Comparison of ENCODE assay signal across 17 cellular contexts in the genomic region with DNA sequence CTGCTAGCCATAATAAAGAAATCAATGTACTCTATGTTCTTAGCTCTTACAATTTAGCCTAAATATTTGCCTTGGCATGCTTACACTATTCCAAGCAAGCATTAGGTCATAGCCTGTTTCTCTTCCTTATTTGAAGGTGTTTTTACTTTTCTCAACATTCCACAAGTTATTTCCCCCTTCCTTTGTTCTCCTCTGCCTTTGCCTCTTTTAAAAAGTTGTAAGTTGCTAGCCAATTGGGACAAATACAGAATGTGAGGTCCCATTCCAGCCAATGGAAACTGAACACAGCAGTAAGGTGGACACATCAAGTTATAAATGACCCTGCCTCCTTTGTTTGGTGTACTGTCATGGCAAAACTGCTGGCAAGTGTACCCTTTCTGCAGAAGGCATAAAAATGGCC. TPM values are rescaled to one million over a fixed set of nuclear protein-coding genes. Genes with fewer than 3 reads are reported as not detected.
A peak's percentile ranks its signal among the peaks of the same experiment; 100 is the strongest.
DNase-seq lines count a peak whose midpoint lies in the region; FAIRE-seq and TF ChIP-seq lines count a peak whose summit lies in the region.
"Not testable (repeated sequence)": the region's sequence is repeated elsewhere in the genome, so short reads cannot be mapped to it uniquely, and the experiment has no call there.
"Had no signal": no experiment of that assay in that cellular context is flagged by ENCODE, and none has a peak within 500 bp of the region (broad histone marks: within the 10 kb centered on the region; RNA-seq: fewer than 3 reads in every experiment).

No MANE protein-coding gene starts in this region.

- TF ChIP-seq CTCF in H1 (IDR thresholded peaks at IDR 0.05; ENCODE audit: control extremely low read depth in 1 of 3, insufficient read depth in 1 of 3, low read depth in 1 of 3, low read length in 3 of 3); fibroblast of villous mesenchyme (IDR thresholded peaks at IDR 0.05; ENCODE audit: insufficient read depth, low read depth, low read length); progenitor cell of endocrine pancreas (IDR thresholded peaks at IDR 0.05; ENCODE audit: unreplicated experiment); vagina (IDR thresholded peaks at IDR 0.05): not testable (repeated sequence)

- peak overlapping the region; percentile 60 to 62; a peak in 2 of 4 replicates for H3K4me2 ChIP-seq in H1 (ENCODE audit: insufficient read depth in 1 of 2, low read depth in 2 of 2, low read length in 2 of 2)

- peak overlapping the region; percentile 94; the same call in 1 of the 2 replicates for H2AK5ac ChIP-seq in H1 (ENCODE audit: low read depth, low read length)

- H3K23ac ChIP-seq in H1 (ENCODE audit: insufficient read length): not testable (repeated sequence)

- H2BK12ac ChIP-seq in H1 (ENCODE audit: low read depth, low read length): peak overlapping the region; percentile 99; the same call in 1 of the 2 replicates

- not testable (repeated sequence) for H3K36me3 Mint-ChIP-seq in progenitor cell of endocrine pancreas (ENCODE audit: insufficient read depth)

- not testable (repeated sequence) for H3K4ac ChIP-seq in H1 (replicated peaks; ENCODE audit: insufficient read length, low read depth, low read length)

- peak overlapping the region; percentile 95 for H3K27ac Mint-ChIP-seq in progenitor cell of endocrine pancreas

- H4K8ac ChIP-seq in H1 (ENCODE audit: extremely low read depth, insufficient read depth, low read length): not testable (repeated sequence)

- not testable (repeated sequence) for FAIRE-seq in H1 (lab: Jason Lieb, UNC)

- peak overlapping the region; percentile 79 for H4K5ac ChIP-seq in H1 (ENCODE audit: insufficient read length, low read depth, low read length)

- H2BK15ac ChIP-seq in H1 (ENCODE audit: low read length): not testable (repeated sequence)

- not testable (repeated sequence) for H3K4me3 Mint-ChIP-seq in progenitor cell of endocrine pancreas (ENCODE audit: low read depth)

- not testable (repeated sequence) for TF ChIP-seq POLR2A in H1 (IDR thresholded peaks at IDR 0.05; ENCODE audit: control extremely low read depth in 1 of 2, low read depth in 2 of 2, low read length in 2 of 2); vagina (IDR thresholded peaks at IDR 0.05)

- intact Hi-C loops in vagina (cut with DNase I): not testable (repeated sequence)

- not testable (repeated sequence) for H3K79me1 ChIP-seq in H1 (ENCODE audit: low read depth, low read length)

- H3K18ac ChIP-seq in H1 (ENCODE audit: extremely low read depth, low read length): peak overlapping the region; percentile 85

- peak overlapping the region; percentile 98 for H2BK5ac ChIP-seq in H1 (ENCODE audit: low read depth, low read length)

- H3K23me2 ChIP-seq in H1 (ENCODE audit: low read depth, low read length): not testable (repeated sequence)

- not testable (repeated sequence) for H3K27me3 ChIP-seq in H1 (replicated peaks in 1 of 4; ENCODE audit: control insufficient read depth in 3 of 4, extremely low read depth in 1 of 4, insufficient read depth in 3 of 4, low read length in 3 of 4); vagina

- peak overlapping the region; percentile 74 for H4K91ac ChIP-seq in H1 (replicated peaks; ENCODE audit: insufficient read length, low read length)

- not testable (repeated sequence) for TF ChIP-seq EP300 in H1 (IDR thresholded peaks at IDR 0.05; ENCODE audit: borderline replicate concordance in 1 of 2, low read depth in 2 of 2, low read length in 2 of 2)

- H3K4me1 Mint-ChIP-seq in progenitor cell of endocrine pancreas (ENCODE audit: low read depth): peaks cover 31% of the 10 kb centered on the region

- H4K20me1 ChIP-seq in H1 (replicated peaks in 1 of 2; ENCODE audit: control insufficient read depth in 1 of 2, insufficient read depth in 2 of 2, low read length in 2 of 2): not testable (repeated sequence)

- peak overlapping the region; percentile 98 for H2BK120ac ChIP-seq in H1 (replicated peaks; ENCODE audit: low read depth, low read length)

- POLR2A ChIA-PET in H1 (lab: Charles Lee; ENCODE audit: partially characterized antibody): not testable (repeated sequence)

- TF ChIP-seq RAD21 in H1 (IDR thresholded peaks at IDR 0.05 in 1 of 2, conservative IDR thresholded peaks at IDR 0.05 in 1 of 2; ENCODE audit: low read depth in 2 of 2, low read length in 2 of 2): not testable (repeated sequence)

- not testable (repeated sequence) for H2AFZ ChIP-seq in H1 (ENCODE audit: low read length)

- peak overlapping the region; percentile 59 for H3K56ac ChIP-seq in H1 (replicated peaks; ENCODE audit: insufficient read length, low read depth, low read length)

- H3K4me3 ChIP-seq in H1 (ENCODE audit: extremely low read depth in 1 of 4, insufficient read depth in 2 of 4, low read depth in 3 of 4, low read length in 4 of 4): peak overlapping the region in 1 of 4 experiments; percentile 54; a peak in 1 of 8 replicates
- H3K4me3 ChIP-seq in fibroblast of villous mesenchyme (ENCODE audit: low read depth, low read length); vagina: not testable (repeated sequence)

- CTCF ChIA-PET in H1 (lab: Charles Lee; ENCODE audit: partially characterized antibody): interaction anchor here (1.6 kb wide), 1 partner anchor 32 kb away, joined by 5 read pairs; no protein-coding TSS in a partner anchor

- H3K9me3 Mint-ChIP-seq in progenitor cell of endocrine pancreas (ENCODE audit: low read depth): not testable (repeated sequence)

- not testable (repeated sequence) for H3K9me3 ChIP-seq in H1 (ENCODE audit: insufficient read depth in 2 of 2, low read depth in 1 of 2, low read length in 1 of 2); vagina

- not testable (repeated sequence) for H3K36me3 ChIP-seq in H1 (ENCODE audit: control insufficient read depth in 2 of 4, insufficient read depth in 4 of 4, low read length in 3 of 4); vagina

- not testable (repeated sequence) for H3K14ac ChIP-seq in H1 (ENCODE audit: insufficient read length)

- DNase-seq in EL: peak; percentile 36
- DNase-seq in M059J (ENCODE audit: low read depth): peak; percentile 53
- DNase-seq in astrocyte of the hippocampus (ENCODE audit: low read depth, low spot score): peak; percentile 85
- DNase-seq in H1 (ENCODE audit: low read depth in 1 of 2, low spot score in 2 of 2); progenitor cell of endocrine pancreas (ENCODE audit: low spot score, unreplicated experiment); vagina (ENCODE audit: extremely low spot score in 2 of 2): not testable (repeated sequence)
- peak; percentile 14 for DNase-seq in fibroblast of villous mesenchyme (ENCODE audit: low read depth)
- peak; percentile 37 for DNase-seq in kidney tubule cell (ENCODE audit: low spot score)

- peak overlapping the region in 1 of 4 experiments; percentile 12; a peak in 1 of 7 replicates for H3K9ac ChIP-seq in H1 (replicated peaks in 1 of 4; ENCODE audit: extremely low read depth in 1 of 4, low read depth in 3 of 4, low read length in 3 of 4)

- 0 out of 2 replicates have a peak overlapping the region, but pooled peaks have one; percentile 94 for H2BK20ac ChIP-seq in H1 (ENCODE audit: low read length)

- peak overlapping the region; percentile 77 for H3K27ac ChIP-seq in H1 (ENCODE audit: low read depth, low read length)
- peak overlapping the region; percentile 10 for H3K27ac ChIP-seq in vagina

- H3K79me2 ChIP-seq in H1 (ENCODE audit: control insufficient read depth in 1 of 2, insufficient read depth in 2 of 2, low read length in 2 of 2): not testable (repeated sequence)

- peaks cover 2 to 19% (median 15%) of the 10 kb centered on the region in 4 experiments; a peak in 6 of 7 replicates for H3K4me1 ChIP-seq in H1 (replicated peaks in 1 of 4; ENCODE audit: control insufficient read depth in 3 of 4, insufficient read depth in 4 of 4, low read length in 3 of 4)
- H3K4me1 ChIP-seq in vagina: peaks cover 33% of the 10 kb centered on the region

- not testable (repeated sequence) for H3K27me3 Mint-ChIP-seq in progenitor cell of endocrine pancreas

RNA-seq across cellular contexts. Expression of a gene that starts 28.9 kb away (rescaled TPM):
- total RNA-seq in M059J (2014; rRNA removed; shearing (Covaris generic)): not detected in 2 replicates
- total RNA-seq in H1 (2021; fragmentation: NEBNext Ultra II Directional; extraction: Animal tissue kit (Norgen Biotek cat#: 25700)): 0.36 TPM in 1 of 2 replicates, not detected in the other
- polyA plus RNA-seq in H1 (2011; rRNA removed): 0.03 and 0.11 TPM in 2 replicates
- polyA plus RNA-seq in H1 (2011; cell fraction: cytosol; rRNA removed): 0.13 TPM
- 0.77 TPM for polyA plus RNA-seq in H1 (2011; cell fraction: nucleus; rRNA removed)
- polyA plus RNA-seq in H1 (2012, experiment 1 of 2): 0.11 to 0.27 TPM in 2 of 4 replicates, not detected in the others
- not detected for polyA plus RNA-seq in H1 (2012, experiment 2 of 2)
- polyA plus RNA-seq in H1 (2013, experiment 1 of 2): 0.02 TPM
- 0.04 TPM for polyA plus RNA-seq in H1 (2013, experiment 2 of 2)
- 0.47 TPM in 1 of 2 replicates, not detected in the other for polyA minus RNA-seq in H1 (2011; rRNA and poly(A)+ RNA removed)
- polyA minus RNA-seq in H1 (2011; cell fraction: cytosol; rRNA and poly(A)+ RNA removed): not detected
- not detected for polyA minus RNA-seq in H1 (2011; cell fraction: nucleus; rRNA and poly(A)+ RNA removed)
- total RNA-seq in fibroblast of villous mesenchyme: under 0.01 TPM in 2 replicates
- 0.67 TPM in 1 of 2 replicates, not detected in the other for total RNA-seq in progenitor cell of endocrine pancreas
- 6.4 TPM for total RNA-seq in vagina
- total RNA-seq: activated CD4-positive, alpha-beta T cell treated with anti-CD3 and anti-CD28 coated beads, Interleukin-2, amount 10 ng/mL, durations not matched to agents 24 days and 14 days; activated naive CD4-positive, alpha-beta T cell treated with anti-CD3 and anti-CD28 coated beads for 36 hours; activated T-cell treated with anti-CD3 and anti-CD28 coated beads, Interleukin-2, amount 50 U/mL, for 72 hours; Daoy; left lobe of liver; mucosa of descending colon; SJCRH30; spleen had no signal
- polyA plus RNA-seq: CD14-positive monocyte had no signal

RNA-seq across cellular contexts. Expression of a gene that starts 34.2 kb away (rescaled TPM):
- total RNA-seq in M059J (2014; rRNA removed; shearing (Covaris generic)): not detected in 2 replicates
- total RNA-seq in H1 (2021; fragmentation: NEBNext Ultra II Directional; extraction: Animal tissue kit (Norgen Biotek cat#: 25700)): not detected in 2 replicates
- polyA plus RNA-seq in H1 (2011; rRNA removed): not detected in 2 replicates
- polyA plus RNA-seq in H1 (2011; cell fraction: cytosol; rRNA removed): not detected
- not detected for polyA plus RNA-seq in H1 (2011; cell fraction: nucleus; rRNA removed)
- not detected in 4 replicates for polyA plus RNA-seq in H1 (2012, experiment 1 of 2)
- not detected for polyA plus RNA-seq in H1 (2012, experiment 2 of 2)
- polyA plus RNA-seq in H1 (2013, experiment 1 of 2): 0.10 TPM
- polyA plus RNA-seq in H1 (2013, experiment 2 of 2): 0.04 TPM
- polyA minus RNA-seq in H1 (2011; rRNA and poly(A)+ RNA removed): 0.15 TPM in 1 of 2 replicates, not detected in the other
- polyA minus RNA-seq in H1 (2011; cell fraction: cytosol; rRNA and poly(A)+ RNA removed): not detected
- polyA minus RNA-seq in H1 (2011; cell fraction: nucleus; rRNA and poly(A)+ RNA removed): 0.80 TPM
- total RNA-seq in fibroblast of villous mesenchyme: 0.97 and 1.7 TPM in 2 replicates
- total RNA-seq in progenitor cell of endocrine pancreas: not detected in 2 replicates
- total RNA-seq in vagina: 14.0 TPM
- total RNA-seq: activated CD4-positive, alpha-beta T cell treated with anti-CD3 and anti-CD28 coated beads, Interleukin-2, amount 10 ng/mL, durations not matched to agents 24 days and 14 days; activated naive CD4-positive, alpha-beta T cell treated with anti-CD3 and anti-CD28 coated beads for 36 hours; activated T-cell treated with anti-CD3 and anti-CD28 coated beads, Interleukin-2, amount 50 U/mL, for 72 hours; Daoy; SJCRH30 had no signal
- polyA plus RNA-seq: CD14-positive monocyte had no signal
